In the genomic region with DNA sequence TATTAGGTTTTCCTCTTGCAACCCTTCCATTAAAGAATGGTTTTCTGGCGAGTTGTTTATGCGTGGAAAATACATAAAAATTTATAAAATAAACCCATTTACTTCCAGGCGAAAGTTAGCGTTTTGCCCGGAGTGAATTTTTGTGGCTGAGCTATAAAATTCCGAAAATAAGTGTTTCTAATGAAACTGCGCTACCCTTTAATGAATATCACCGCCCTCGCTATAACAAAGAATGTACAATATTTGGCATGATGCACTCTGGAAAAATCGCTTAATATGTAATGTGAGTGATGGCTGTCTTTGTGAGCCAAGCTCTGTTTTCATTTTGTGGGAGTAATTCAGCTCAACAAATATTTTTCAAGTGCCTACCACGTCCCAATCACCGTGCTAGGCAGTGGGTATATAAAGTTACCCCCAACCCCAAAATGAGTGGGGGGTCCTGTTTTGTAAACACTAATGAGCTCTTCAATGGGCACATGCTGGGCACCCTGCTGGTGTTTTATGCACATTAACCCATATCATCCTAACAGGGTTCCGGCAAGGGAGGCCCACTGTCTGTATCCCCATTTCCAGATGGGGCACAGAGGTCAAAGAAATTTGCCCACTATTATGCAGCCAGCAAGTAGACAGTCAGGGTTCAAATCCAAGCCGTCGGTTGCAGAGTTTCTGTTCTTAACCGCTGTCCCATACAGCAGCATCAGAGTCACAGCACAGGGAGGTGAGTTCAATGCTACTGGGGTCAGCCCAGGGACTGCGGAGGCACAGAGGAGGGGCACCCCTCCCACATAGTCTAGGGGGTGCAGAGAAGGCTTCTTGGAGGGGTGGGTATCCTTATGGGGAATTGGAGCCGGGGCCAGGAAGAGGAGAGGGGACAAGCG, we compare ENCODE assay signal across 19 cellular contexts.
"Had no signal": no experiment of that assay in that cellular context is flagged by ENCODE, and none has a peak within 500 bp of the region (broad histone marks: within the 10 kb centered on the region; RNA-seq: fewer than 3 reads in every experiment).

No MANE protein-coding gene starts in this region.

- H3K27ac ChIP-seq: brain microvascular endothelial cell, esophagus squamous epithelium, left ventricle myocardium inferior, spleen, testis had no signal

- H3K4me3 ChIP-seq: esophagus squamous epithelium, left ventricle myocardium inferior, spleen, testis had no signal

- H3K36me3 ChIP-seq: brain microvascular endothelial cell, esophagus squamous epithelium, left ventricle myocardium inferior had no signal

- H3K4me1 Mint-ChIP-seq: stimulated activated memory B cell treated with anti-CD40 and anti-IgM and Interleukin-4, amounts not matched to agents 10 μg/mL and 1 μg/mL and 100 μg/mL, for 72 hours had no signal

- H3K27me3 Mint-ChIP-seq: naive thymus-derived CD4-positive, alpha-beta T cell; stimulated activated memory B cell treated with anti-CD40 and anti-IgM and Interleukin-4, amounts not matched to agents 10 μg/mL and 1 μg/mL and 100 μg/mL, for 72 hours; type B pancreatic cell had no signal

- H3K4me1 ChIP-seq: esophagus squamous epithelium, left ventricle myocardium inferior, spleen had no signal

- H3K9me3 ChIP-seq: esophagus squamous epithelium, spleen, testis had no signal

- H3K27me3 ChIP-seq: brain microvascular endothelial cell, esophagus squamous epithelium, spleen, testis had no signal

- H3K9me3 Mint-ChIP-seq: activated T-cell treated with anti-CD3 and anti-CD28 coated beads, Interleukin-2, amount 50 U/mL, for 72 hours; naive thymus-derived CD4-positive, alpha-beta T cell; stimulated activated memory B cell treated with anti-CD40 and anti-IgM and Interleukin-4, amounts not matched to agents 10 μg/mL and 1 μg/mL and 100 μg/mL, for 72 hours; T-helper 1 cell treated with Interleukin-12 subunit alpha and Interleukin-12 subunit beta and Interleukin-4 antibody, amounts not matched to agents 30 μg/mL and 1 μg/mL, for 36 hours; type B pancreatic cell had no signal

- DNase-seq: activated CD4-positive, alpha-beta T cell treated with anti-CD3 and anti-CD28 coated beads, Interleukin-2, amount 50 U/mL, for 1 hour; activated CD8-positive, alpha-beta memory T cell treated with anti-CD3 and anti-CD28 coated beads for 24 hours; activated effector memory CD4-positive, alpha-beta T cell treated with anti-CD3 and anti-CD28 coated beads, Interleukin-2, amount 50 U/mL, for 16 hours; activated naive CD4-positive, alpha-beta T cell treated with anti-CD3 and anti-CD28 coated beads, Interleukin-2, amount 50 U/mL, for 16 hours; activated T-cell treated with anti-CD3 and anti-CD28 coated beads, Interleukin-2, amount 50 U/mL, for 72 hours; aorta; brain microvascular endothelial cell; cortex of kidney; effector CD8-positive, alpha-beta T cell; esophagus squamous epithelium; kidney glomerular epithelial cell; left ventricle myocardium inferior; naive thymus-derived CD4-positive, alpha-beta T cell; spleen; stimulated activated CD4-positive, alpha-beta T cell treated with anti-CD3 and anti-CD28 coated beads, Interleukin-4, amount 100 ng/mL, for 4 hours; testis had no signal

- H3K4me3 Mint-ChIP-seq: activated T-cell treated with anti-CD3 and anti-CD28 coated beads, Interleukin-2, amount 50 U/mL, for 72 hours; naive thymus-derived CD4-positive, alpha-beta T cell; stimulated activated memory B cell treated with anti-CD40 and anti-IgM and Interleukin-4, amounts not matched to agents 10 μg/mL and 1 μg/mL and 100 μg/mL, for 72 hours; T-helper 1 cell treated with Interleukin-12 subunit alpha and Interleukin-12 subunit beta and Interleukin-4 antibody, amounts not matched to agents 30 μg/mL and 1 μg/mL, for 36 hours; type B pancreatic cell had no signal

- H3K27ac Mint-ChIP-seq: activated T-cell treated with anti-CD3 and anti-CD28 coated beads, Interleukin-2, amount 50 U/mL, for 72 hours; stimulated activated memory B cell treated with anti-CD40 and anti-IgM and Interleukin-4, amounts not matched to agents 10 μg/mL and 1 μg/mL and 100 μg/mL, for 72 hours; T-helper 1 cell treated with Interleukin-12 subunit alpha and Interleukin-12 subunit beta and Interleukin-4 antibody, amounts not matched to agents 30 μg/mL and 1 μg/mL, for 36 hours; type B pancreatic cell had no signal
